8 cellular contexts compared by ENCODE assay signal in the genomic region with DNA sequence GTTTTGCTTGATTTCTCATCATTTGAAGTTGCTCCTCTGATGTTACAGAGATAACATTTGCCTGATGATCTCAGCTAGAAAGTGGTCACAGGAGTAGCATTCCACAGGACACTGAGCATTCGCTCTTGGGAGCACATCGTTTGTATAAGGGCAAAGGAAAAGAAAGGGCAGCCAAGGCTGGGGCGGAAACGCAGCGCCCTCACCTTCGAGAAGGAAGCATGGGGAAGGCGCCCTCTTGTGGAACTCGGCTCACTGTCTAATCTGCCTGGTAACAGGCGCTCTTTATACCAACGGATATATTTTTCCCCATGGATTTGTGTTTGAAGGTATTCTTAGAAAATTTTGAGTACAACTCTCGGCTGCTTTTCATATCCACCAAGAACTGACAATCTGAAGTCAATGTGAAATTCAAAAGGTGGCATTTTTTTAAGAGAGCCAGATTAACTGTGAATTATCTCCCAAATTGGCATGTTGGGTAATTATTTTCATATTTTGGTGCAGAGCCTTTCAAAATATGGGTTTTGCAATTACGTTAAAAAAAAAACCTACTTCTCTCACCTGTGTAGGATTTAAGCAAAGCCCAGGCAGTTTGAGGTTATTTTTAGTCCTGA.
DNase-seq lines count a peak whose midpoint lies in the region; ATAC-seq and TF ChIP-seq lines count a peak whose summit lies in the region.

No MANE protein-coding gene starts in this region.

- no peaks in the 10 kb centered on the region for H3K36me3 ChIP-seq in skeletal muscle tissue (ENCODE audit: control insufficient read depth in 3 of 3, insufficient read depth in 3 of 3, low read length in 3 of 3)

- TF ChIP-seq CTCF in GM12875 (IDR thresholded peaks at IDR 0.05; ENCODE audit: borderline replicate concordance, insufficient read depth, low read depth, low read length): peak; percentile 77

- peaks cover 10 to 20% (median 13%) of the 10 kb centered on the region in 3 donors for H3K4me1 ChIP-seq in skeletal muscle tissue (ENCODE audit: control insufficient read depth in 3 of 3, insufficient read depth in 3 of 3, low read length in 3 of 3)

- peak; percentile 87 for ATAC-seq in HG02678 (IDR thresholded peaks at IDR 0.05; ENCODE audit: unreplicated experiment)

- peak overlapping the region; percentile 92 for H3K27ac ChIP-seq in skeletal muscle tissue (ENCODE audit: low read depth, low read length)

- H3K27me3 ChIP-seq in skeletal muscle tissue (ENCODE audit: control insufficient read depth in 3 of 3, insufficient read depth in 3 of 3, low read length in 3 of 3): no peaks in the 10 kb centered on the region

- H3K9ac ChIP-seq in skeletal muscle tissue (ENCODE audit: low read depth in 1 of 3, low read length in 3 of 3): peak overlapping the region; percentile 73 to 82 (median 80)

- no peak overlapping the region for H3K4me3 ChIP-seq in GM12875 (ENCODE audit: low read depth, low read length)
- H3K4me3 ChIP-seq in skeletal muscle tissue (ENCODE audit: low read length in 3 of 3): peak overlapping the region; percentile 63 to 67 (median 65)

- H3K9me3 ChIP-seq in skeletal muscle tissue (ENCODE audit: control insufficient read depth in 3 of 3, low read length in 3 of 3): no peaks in the 10 kb centered on the region

- DNase-seq in NCI-H146 treated with DMSO at 0.1 percent for 48 hours (lab: John Stamatoyannopoulos, UW; ENCODE audit: unreplicated experiment): peak; percentile 73
- peak; percentile 79 for DNase-seq in T1000 (lab: John Stamatoyannopoulos, UW)
- DNase-seq in astrocyte of the hippocampus (ENCODE audit: low read depth, low spot score): peak; percentile 91
- DNase-seq in hypothalamus (lab: John Stamatoyannopoulos, UW): peak in 43 of 51 donors; percentile 2 to 77 (median 45)
- no peak for DNase-seq in KG1 (lab: John Stamatoyannopoulos, UW)
